14 cellular contexts compared by ENCODE assay signal in genomic region chr3:30167511-30168135, GRCh38.
DNase-seq lines count a peak whose midpoint lies in the region; ATAC-seq and TF ChIP-seq lines count a peak whose summit lies in the region.
"Had no signal": no experiment of that assay in that cellular context is flagged by ENCODE, and none has a peak within 500 bp of the region (broad histone marks: within the 10 kb centered on the region; RNA-seq: fewer than 3 reads in every experiment).

No MANE protein-coding gene starts in this region.

- peaks cover 4% of the 10 kb centered on the region for H3K9me3 Mint-ChIP-seq in progenitor cell of endocrine pancreas (ENCODE audit: low read depth)
- H3K9me3 Mint-ChIP-seq: activated naive CD4-positive, alpha-beta T cell treated with anti-CD3 and anti-CD28 coated beads, Interleukin-2, amount 10 ng/mL, durations not matched to agents 7 days and 5 days had no signal

- H3K9me2 ChIP-seq in GM23248 (ENCODE audit: insufficient read depth): no peaks in the 10 kb centered on the region

- H3K36me3 ChIP-seq in GM23248 (ENCODE audit: low read depth) (no peaks in the 10 kb centered on the region), SJCRH30 (no peaks in the 10 kb centered on the region)

- ATAC-seq in foreskin keratinocyte (peak; percentile 58), HG03571 (IDR thresholded peaks at IDR 0.05; ENCODE audit: unreplicated experiment) (no peak), HG02623 (IDR thresholded peaks at IDR 0.05; ENCODE audit: unreplicated experiment) (no peak)

- no peaks in the 10 kb centered on the region for H3K79me2 ChIP-seq in GM23248 (ENCODE audit: insufficient read depth)

- H3K4me1 Mint-ChIP-seq in progenitor cell of endocrine pancreas (ENCODE audit: low read depth): peaks cover 20% of the 10 kb centered on the region
- H3K4me1 Mint-ChIP-seq: activated naive CD4-positive, alpha-beta T cell treated with anti-CD3 and anti-CD28 coated beads, Interleukin-2, amount 10 ng/mL, durations not matched to agents 7 days and 5 days had no signal

- H3K27ac Mint-ChIP-seq in progenitor cell of endocrine pancreas: peak overlapping the region; percentile 3
- H3K27ac Mint-ChIP-seq: activated naive CD4-positive, alpha-beta T cell treated with anti-CD3 and anti-CD28 coated beads, Interleukin-2, amount 10 ng/mL, durations not matched to agents 7 days and 5 days had no signal

- no peak overlapping the region for H3K27ac ChIP-seq in GM23248
- no peak overlapping the region for H3K27ac ChIP-seq in SJCRH30
- no peak overlapping the region for H3K27ac ChIP-seq in foreskin keratinocyte

- WGBS in GM23248 (ENCODE audit: low coverage in 1 of 2, low lambda C conversion rate in 2 of 2, missing lambda C conversion rate in 2 of 2), 2 experiments: 4 to 8% methylated on average over 3 of the region's 3 CpGs

- DNase-seq in GM23248 (peak; percentile 47), SJCRH30 (peak; percentile 2 to 32), foreskin keratinocyte (peak; percentile 19 to 47), progenitor cell of endocrine pancreas (ENCODE audit: low spot score, unreplicated experiment) (no peak), NCI-H1092 (lab: John Stamatoyannopoulos, UW) (no peak), GM20000 (ENCODE audit: low spot score) (no peak)
- DNase-seq: activated CD8-positive, alpha-beta memory T cell treated with anti-CD3 and anti-CD28 coated beads for 24 hours; activated naive CD4-positive, alpha-beta T cell treated with anti-CD3 and anti-CD28 coated beads, Interleukin-2, amount 10 ng/mL, durations not matched to agents 7 days and 5 days; GDM1; Karpas-422; kidney; stimulated activated CD4-positive, alpha-beta T cell treated with anti-CD3 and anti-CD28 coated beads, Interleukin-1b, Interleukin-23, amount 100 ng/mL, for 48 hours had no signal

- no peak overlapping the region for H3K4me3 Mint-ChIP-seq in progenitor cell of endocrine pancreas (ENCODE audit: low read depth)
- H3K4me3 Mint-ChIP-seq: activated naive CD4-positive, alpha-beta T cell treated with anti-CD3 and anti-CD28 coated beads, Interleukin-2, amount 10 ng/mL, durations not matched to agents 7 days and 5 days had no signal

- H3K27me3 Mint-ChIP-seq in progenitor cell of endocrine pancreas: no peaks in the 10 kb centered on the region
- H3K27me3 Mint-ChIP-seq: activated naive CD4-positive, alpha-beta T cell treated with anti-CD3 and anti-CD28 coated beads, Interleukin-2, amount 10 ng/mL, durations not matched to agents 7 days and 5 days had no signal

- H3K36me3 Mint-ChIP-seq in progenitor cell of endocrine pancreas (ENCODE audit: insufficient read depth): no peaks in the 10 kb centered on the region
- H3K36me3 Mint-ChIP-seq: activated naive CD4-positive, alpha-beta T cell treated with anti-CD3 and anti-CD28 coated beads, Interleukin-2, amount 10 ng/mL, durations not matched to agents 7 days and 5 days had no signal

- H3K27me3 ChIP-seq in GM23248 (replicated peaks; ENCODE audit: insufficient read depth): no peaks in the 10 kb centered on the region
- no peaks in the 10 kb centered on the region for H3K27me3 ChIP-seq in SJCRH30
- no peaks in the 10 kb centered on the region for H3K27me3 ChIP-seq in foreskin keratinocyte

- H4K20me1 ChIP-seq in GM23248 (ENCODE audit: insufficient read depth): no peaks in the 10 kb centered on the region

- H3F3A ChIP-seq in GM23248 (ENCODE audit: insufficient read depth): peaks cover 16% of the 10 kb centered on the region

- in situ Hi-C loops in GM23248 (cut with MboI): no loop called here

- H3K4me3 ChIP-seq in GM23248 (no peak overlapping the region), SJCRH30 (no peak overlapping the region)

- no peak overlapping the region for H2AFZ ChIP-seq in GM23248

- H3K4me1 ChIP-seq in GM23248 (ENCODE audit: insufficient read depth) (peaks cover 21% of the 10 kb centered on the region), SJCRH30 (no peaks in the 10 kb centered on the region), foreskin keratinocyte (no peaks in the 10 kb centered on the region)

- H3K9ac ChIP-seq in GM23248: no peak overlapping the region

- H3K9me3 ChIP-seq in GM23248 (ENCODE audit: low read depth): no peaks in the 10 kb centered on the region
- H3K9me3 ChIP-seq in SJCRH30 (replicated peaks): no peaks in the 10 kb centered on the region

- H3K4me2 ChIP-seq in GM23248 (ENCODE audit: unreplicated experiment): no peak overlapping the region

- no peak for TF ChIP-seq CTCF in foreskin keratinocyte (conservative IDR thresholded peaks at IDR 0.05)
- TF ChIP-seq CTCF in progenitor cell of endocrine pancreas (IDR thresholded peaks at IDR 0.05; ENCODE audit: unreplicated experiment): no peak
- no peak for TF ChIP-seq CTCF in GM20000 (IDR thresholded peaks at IDR 0.05; ENCODE audit: extremely low read depth, missing control alignments)

Comparison
In these comparisons a context has a peak if more than half of its experiments do, and no peak if none do; other contexts are left out.
1. DNase-seq: peak in GM23248 (single experiment), SJCRH30 (2 of 2) and foreskin keratinocyte (2 of 2); none in progenitor cell of endocrine pancreas (single experiment), NCI-H1092 (single experiment) and GM20000 (single experiment).